Comparison of ENCODE assay signal across 2 cellular contexts in genomic region chr9:126763130-126763764, GRCh38.
A peak's percentile ranks its signal among the peaks of the same experiment; 100 is the strongest.
TF ChIP-seq lines count a peak whose summit lies in the region.

No MANE protein-coding gene starts in this region.

TF ChIP-seq in A549, 52 proteins besides CTCF, POLR2A, EP300 and RAD21 (continued from another document):
- TF ChIP-seq, protein P1, sequence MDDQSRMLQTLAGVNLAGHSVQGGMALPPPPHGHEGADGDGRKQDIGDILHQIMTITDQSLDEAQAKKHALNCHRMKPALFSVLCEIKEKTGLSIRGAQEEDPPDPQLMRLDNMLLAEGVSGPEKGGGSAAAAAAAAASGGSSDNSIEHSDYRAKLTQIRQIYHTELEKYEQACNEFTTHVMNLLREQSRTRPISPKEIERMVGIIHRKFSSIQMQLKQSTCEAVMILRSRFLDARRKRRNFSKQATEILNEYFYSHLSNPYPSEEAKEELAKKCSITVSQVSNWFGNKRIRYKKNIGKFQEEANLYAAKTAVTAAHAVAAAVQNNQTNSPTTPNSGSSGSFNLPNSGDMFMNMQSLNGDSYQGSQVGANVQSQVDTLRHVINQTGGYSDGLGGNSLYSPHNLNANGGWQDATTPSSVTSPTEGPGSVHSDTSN (IDR thresholded peaks at IDR 0.05), result no peak
- TF ChIP-seq FOXS1 (CRISPR knock-in tag; IDR thresholded peaks at IDR 0.05), result no peak
- no peak for TF ChIP-seq CHD4 (IDR thresholded peaks at IDR 0.05; ENCODE audit: borderline replicate concordance)
- TF ChIP-seq NPAS2 (CRISPR knock-in tag; IDR thresholded peaks at IDR 0.05; ENCODE audit: borderline replicate concordance), result no peak
- TF ChIP-seq SREBF2 (IDR thresholded peaks at IDR 0.05), result no peak
- peak; percentile 42 for TF ChIP-seq USF2 (IDR thresholded peaks at IDR 0.05)
- no peak for TF ChIP-seq CEBPB (IDR thresholded peaks at IDR 0.05)
- TF ChIP-seq TFCP2L1 (CRISPR knock-in tag; IDR thresholded peaks at IDR 0.05), result no peak

TF ChIP-seq in H1, 55 proteins besides CTCF, POLR2A, EP300 and RAD21 (continued from another document):
- TF ChIP-seq CHD7 (IDR thresholded peaks at IDR 0.05; ENCODE audit: insufficient replicate concordance, low read length), result no peak
- no peak for TF ChIP-seq CHD1 (IDR thresholded peaks at IDR 0.05; ENCODE audit: low read depth, low read length)
- TF ChIP-seq TAF7 (optimal IDR thresholded peaks at IDR 0.05; ENCODE audit: borderline replicate concordance, low read depth, low read length), result no peak
- TF ChIP-seq, protein P2, sequence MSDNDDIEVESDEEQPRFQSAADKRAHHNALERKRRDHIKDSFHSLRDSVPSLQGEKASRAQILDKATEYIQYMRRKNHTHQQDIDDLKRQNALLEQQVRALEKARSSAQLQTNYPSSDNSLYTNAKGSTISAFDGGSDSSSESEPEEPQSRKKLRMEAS (IDR thresholded peaks at IDR 0.05), result no peak
- no peak for TF ChIP-seq CHD2 (IDR thresholded peaks at IDR 0.05; ENCODE audit: low read length)
- 0 out of 2 replicates have a peak, but pooled peaks have one; percentile 48 for TF ChIP-seq YY1 (IDR thresholded peaks at IDR 0.05; ENCODE audit: low read depth, low read length)
- peak; percentile 38; the same call in 1 of the 2 replicates for TF ChIP-seq SP1 (IDR thresholded peaks at IDR 0.05; ENCODE audit: low read depth, low read length)
- TF ChIP-seq CTBP2 (IDR thresholded peaks at IDR 0.05; ENCODE audit: borderline replicate concordance, insufficient read depth, insufficient read length, low read length), result no peak
- TF ChIP-seq, protein P3, sequence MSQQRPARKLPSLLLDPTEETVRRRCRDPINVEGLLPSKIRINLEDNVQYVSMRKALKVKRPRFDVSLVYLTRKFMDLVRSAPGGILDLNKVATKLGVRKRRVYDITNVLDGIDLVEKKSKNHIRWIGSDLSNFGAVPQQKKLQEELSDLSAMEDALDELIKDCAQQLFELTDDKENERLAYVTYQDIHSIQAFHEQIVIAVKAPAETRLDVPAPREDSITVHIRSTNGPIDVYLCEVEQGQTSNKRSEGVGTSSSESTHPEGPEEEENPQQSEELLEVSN (IDR thresholded peaks at IDR 0.05), result no peak
TF ChIP-seq in H1: peak in this region for 2.
